7 cellular contexts compared by ENCODE assay signal in the genomic region with DNA sequence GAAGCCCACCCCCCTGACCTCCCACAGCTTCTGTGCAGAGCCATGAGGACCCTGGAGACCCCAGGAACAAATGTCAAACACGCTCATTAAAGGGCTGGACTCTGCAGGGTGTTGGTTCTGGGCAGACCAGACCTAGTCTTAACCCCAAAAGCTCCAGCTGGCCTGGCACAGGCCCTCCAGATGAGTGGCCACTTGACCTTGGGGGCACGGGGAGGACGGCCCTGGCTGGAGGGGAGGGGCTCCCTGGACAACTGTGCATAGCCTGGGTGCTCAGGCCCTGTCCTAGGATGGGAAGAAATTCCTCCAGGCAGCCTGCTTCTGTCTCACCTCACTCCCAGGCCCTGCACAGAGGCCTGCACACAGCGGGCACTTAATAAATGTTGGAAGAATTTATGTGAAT. TPM values are rescaled to one million over a fixed set of nuclear protein-coding genes. Genes with fewer than 3 reads are reported as not detected.
"Had no signal": no experiment of that assay in that cellular context is flagged by ENCODE, and none has a peak within 500 bp of the region (broad histone marks: within the 10 kb centered on the region; RNA-seq: fewer than 3 reads in every experiment).

No MANE protein-coding gene starts in this region.

- H3K4me3 ChIP-seq: K562 had no signal

- ATAC-seq: HepG2, K562 had no signal

- DNase-seq: IMR-90, KBM-7 had no signal

- FAIRE-seq: HepG2, HTR-8/SVneo, K562 had no signal

- H3K27ac ChIP-seq: HL-60 had no signal

RNA-seq across cellular contexts. Expression of a gene that starts 9.4 kb away (rescaled TPM):
- polyA plus RNA-seq: IgD-negative memory B cell had no signal
